15 cellular contexts compared by ENCODE assay signal in the genomic region with DNA sequence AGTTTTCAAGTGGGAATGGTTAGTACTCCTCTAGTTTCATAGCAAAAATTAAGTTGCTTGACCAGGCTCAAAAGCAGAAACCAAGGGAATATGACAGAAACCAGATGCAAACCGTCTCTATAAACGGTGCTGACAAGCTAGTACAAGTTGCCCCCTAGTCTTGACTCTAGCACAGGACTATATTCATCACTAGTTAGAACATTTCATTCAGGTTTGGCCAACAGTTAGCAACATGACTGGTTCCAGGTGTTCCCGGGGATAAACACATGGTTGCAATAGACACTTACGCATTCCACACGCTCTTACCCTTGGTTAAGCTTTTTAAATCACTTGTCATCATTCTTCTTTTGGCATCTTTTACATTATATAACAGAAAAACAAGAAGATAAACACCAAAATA.
"Had no signal": no experiment of that assay in that cellular context is flagged by ENCODE, and none has a peak within 500 bp of the region (broad histone marks: within the 10 kb centered on the region; RNA-seq: fewer than 3 reads in every experiment).

No MANE protein-coding gene starts in this region.

- H3K4me2 ChIP-seq: neural progenitor cell had no signal

- H3K27ac Mint-ChIP-seq: activated CD4-positive, alpha-beta memory T cell treated with anti-CD3 and anti-CD28 coated beads for 36 hours; activated naive CD4-positive, alpha-beta T cell treated with anti-CD3 and anti-CD28 coated beads for 36 hours; dendritic cell treated with granulocyte-macrophage colony-stimulating factor and Interleukin-4, amounts not matched to agents 40 ng/mL and 50 ng/mL, for 4 days; mesothelial cell of epicardium; neural progenitor cell had no signal

- H3K4me1 Mint-ChIP-seq: mesothelial cell of epicardium, neural progenitor cell had no signal

- H3K9me3 ChIP-seq: adrenal gland, ovary had no signal

- H2AFZ ChIP-seq: neural progenitor cell had no signal

- H3K27ac ChIP-seq: adrenal gland, neural progenitor cell, ovary, tibial nerve had no signal

- DNase-seq: activated CD4-positive, alpha-beta memory T cell treated with anti-CD3 and anti-CD28 coated beads for 36 hours; activated CD8-positive, alpha-beta memory T cell treated with anti-CD3 and anti-CD28 coated beads, Interleukin-2, amount 50 U/mL, for 4 hours; activated naive CD4-positive, alpha-beta T cell treated with anti-CD3 and anti-CD28 coated beads for 36 hours; adrenal gland; erythroblast; ovary; SIG-M5; stimulated activated CD4-positive, alpha-beta T cell treated with anti-CD3 and anti-CD28 coated beads, Interleukin-15, amount 100 ng/mL, for 24 hours; stimulated activated CD4-positive, alpha-beta T cell treated with anti-CD3 and anti-CD28 coated beads, Interleukin-4, amount 100 ng/mL, for 4 hours had no signal

- H3K4me3 ChIP-seq: adrenal gland, neural progenitor cell, ovary, tibial nerve had no signal

- H3K4me1 ChIP-seq: adrenal gland, neural progenitor cell, tibial nerve had no signal

- H3K9me3 Mint-ChIP-seq: central memory CD8-positive, alpha-beta T cell had no signal

- H3K27me3 ChIP-seq: adrenal gland, neural progenitor cell, ovary, tibial nerve had no signal

- H3K27me3 Mint-ChIP-seq: activated CD4-positive, alpha-beta memory T cell treated with anti-CD3 and anti-CD28 coated beads for 36 hours; central memory CD8-positive, alpha-beta T cell; dendritic cell treated with granulocyte-macrophage colony-stimulating factor and Interleukin-4, amounts not matched to agents 40 ng/mL and 50 ng/mL, for 4 days had no signal

- H3K4me3 Mint-ChIP-seq: activated CD4-positive, alpha-beta memory T cell treated with anti-CD3 and anti-CD28 coated beads for 36 hours; activated naive CD4-positive, alpha-beta T cell treated with anti-CD3 and anti-CD28 coated beads for 36 hours; central memory CD8-positive, alpha-beta T cell; dendritic cell treated with granulocyte-macrophage colony-stimulating factor and Interleukin-4, amounts not matched to agents 40 ng/mL and 50 ng/mL, for 4 days; mesothelial cell of epicardium; neural progenitor cell had no signal

- ATAC-seq: activated CD4-positive, CD25-positive, alpha-beta regulatory T cell treated with anti-CD3 and anti-CD28 coated beads, Interleukin-2, amount 50 U/mL, for 24 hours had no signal

- H3K36me3 ChIP-seq: adrenal gland, ovary had no signal
